In genomic region chr6:147577466-147577865, GRCh38 we compare ENCODE assay signal across 21 cellular contexts.
"Had no signal": no experiment of that assay in that cellular context is flagged by ENCODE, and none has a peak within 500 bp of the region (broad histone marks: within the 10 kb centered on the region; RNA-seq: fewer than 3 reads in every experiment).

No MANE protein-coding gene starts in this region.

- H3K36me3 Mint-ChIP-seq: IgD-negative memory B cell had no signal

- FAIRE-seq: K562, RCC 7860 had no signal

- H3K9me3 ChIP-seq: SJSA1 had no signal

- H3K27me3 ChIP-seq: SJSA1 had no signal

- DNase-seq: Kasumi-1, MM.1S, NCI-H1092 treated with DMSO at 0.1 percent for 48 hours, NCI-H1436 treated with DMSO at 0.1 percent for 48 hours, NCI-H1694, NCI-H187 treated with DMSO at 0.1 percent for 48 hours, NCI-H2029 treated with DMSO at 0.1 percent for 48 hours, NCI-H2171 treated with DMSO at 0.1 percent for 48 hours, NCI-H345, NCI-H524, NCI-H69, NCI-H774, Right ventricle myocardium superior, RPMI8226, SIG-M5 had no signal

- H3K27ac ChIP-seq: KMS-11, SJSA1 had no signal

- ATAC-seq: K562, SK-N-SH treated with all-trans-retinoic acid at 6 μM for 48 hours had no signal

- H3K4me1 ChIP-seq: SJSA1 had no signal

- H3K27ac Mint-ChIP-seq: IgD-negative memory B cell had no signal

- H3K9ac ChIP-seq: KMS-11 had no signal

- H3K4me3 ChIP-seq: K562, SJSA1 had no signal

- H3K36me3 ChIP-seq: SJSA1 had no signal

- H3K4me3 Mint-ChIP-seq: IgD-negative memory B cell had no signal

- H3K4me2 ChIP-seq: KMS-11 had no signal
